ENCODE assay signal across 9 cellular contexts in genomic region chr22:43925433-43926348, GRCh38. TPM values are rescaled to one million over a fixed set of nuclear protein-coding genes. Genes with fewer than 3 reads are reported as not detected.
DNase-seq lines count a peak whose midpoint lies in the region; ATAC-seq, FAIRE-seq and TF ChIP-seq lines count a peak whose summit lies in the region.
"Had no signal": no experiment of that assay in that cellular context is flagged by ENCODE, and none has a peak within 500 bp of the region (broad histone marks: within the 10 kb centered on the region; RNA-seq: fewer than 3 reads in every experiment).

No MANE protein-coding gene starts in this region.

- FAIRE-seq in K562 (lab: Jason Lieb, UNC), result no peak

- H4K20me1 ChIP-seq in K562 (replicated peaks; ENCODE audit: control insufficient read depth, insufficient read depth, low read length), result no peaks in the 10 kb centered on the region

- no peak for TF ChIP-seq POLR2A in K562 (conservative IDR thresholded peaks at IDR 0.05)

- peak; percentile 24 for DNase-seq in Ammon's horn (ENCODE audit: low spot score)
- peak; percentile 37 for DNase-seq in HK-2 (ENCODE audit: unreplicated experiment)
- DNase-seq in K562 (ENCODE audit: extremely low read depth in 1 of 4, low spot score in 3 of 4), result no peak
- no peak for DNase-seq in NCI-H1092 treated with DMSO at 0.1 percent for 48 hours (lab: John Stamatoyannopoulos, UW)
- DNase-seq in NCI-H748 (lab: John Stamatoyannopoulos, UW; ENCODE audit: unreplicated experiment), result no peak
- DNase-seq: activated CD8-positive, alpha-beta memory T cell treated with anti-CD3 and anti-CD28 coated beads, Interleukin-2, amount 50 U/mL, for 48 hours had no signal

- in situ Hi-C loops in K562 (cut with MboI), result no loop called here

- no peak overlapping the region for H3K4me2 ChIP-seq in K562 (ENCODE audit: insufficient read depth, low read length)

- H3K9ac ChIP-seq in K562 (ENCODE audit: insufficient read depth in 1 of 2, low read depth in 2 of 2, low read length in 2 of 2) (no peak overlapping the region), liver (ENCODE audit: low read depth in 1 of 2, low read length in 2 of 2) (peak overlapping the region; percentile 49 to 77)

- H3K9me1 ChIP-seq in K562 (ENCODE audit: control insufficient read depth, insufficient read depth, low read length), result no peaks in the 10 kb centered on the region

- POLR2A ChIA-PET in K562 (lab: Yijun Ruan, JAX), result no interaction called here

- BruUV-seq in K562 (replicated peaks; lab: Mats Ljungman, UMichigan), result no TSS peak

- intact Hi-C loops in K562 (cut with micrococcal nuclease), result no loop called here

- H3K27me3 ChIP-seq in K562 (ENCODE audit: control insufficient read depth in 2 of 2, insufficient read depth in 2 of 2, low read length in 2 of 2) (peaks cover 10 to 23% of the 10 kb centered on the region in 2 experiments; a peak in 4 of 5 replicates), liver (ENCODE audit: control insufficient read depth in 4 of 4, insufficient read depth in 4 of 4, low read length in 3 of 4) (no peaks in the 10 kb centered on the region)

- H3K79me2 ChIP-seq in K562 (ENCODE audit: control insufficient read depth, insufficient read depth, low read length), result no peaks in the 10 kb centered on the region

- no peak for TF ChIP-seq EP300 in K562 (IDR thresholded peaks at IDR 0.05; ENCODE audit: low read length)

- H3K4me3 ChIP-seq in K562 (no peak overlapping the region), liver (ENCODE audit: low read depth in 1 of 3, low read length in 3 of 3) (peak overlapping the region; percentile 46 to 85 (median 77))

- no peak for ATAC-seq in K562
- no peak for ATAC-seq in HG02973 (IDR thresholded peaks at IDR 0.05; ENCODE audit: unreplicated experiment)
- ATAC-seq in HG02885 (IDR thresholded peaks at IDR 0.05; ENCODE audit: poor library complexity, unreplicated experiment), result no peak

- H3K27ac ChIP-seq in K562 (ENCODE audit: extremely low read depth, low read depth, low read length), result no peak overlapping the region
- peak overlapping the region; percentile 94 to 95 for H3K27ac ChIP-seq in liver (ENCODE audit: low read depth in 1 of 2, low read length in 2 of 2)

- 9% methylated on average over 4 of the region's 6 CpGs for WGBS in K562 (ENCODE audit: insufficient coverage, low coverage, missing lambda C conversion rate)
- WGBS in liver, result 21% methylated on average over 6 of the region's 6 CpGs

- no peaks in the 10 kb centered on the region for H3K9me3 ChIP-seq in K562 (replicated peaks; ENCODE audit: control insufficient read depth, insufficient read depth, low read depth, low read length)
- no peaks in the 10 kb centered on the region for H3K9me3 ChIP-seq in liver (ENCODE audit: control insufficient read depth in 4 of 4, low read length in 3 of 4)

- H3K4me1 ChIP-seq in K562 (replicated peaks in 1 of 2; ENCODE audit: control insufficient read depth in 2 of 2, insufficient read depth in 2 of 2, low read length in 2 of 2) (peaks cover 2 to 9% of the 10 kb centered on the region in 2 experiments; a peak in 3 of 5 replicates), liver (ENCODE audit: control insufficient read depth in 4 of 4, insufficient read depth in 4 of 4, low read length in 3 of 4) (peaks cover 11 to 47% (median 42%) of the 10 kb centered on the region in 4 donors)

- no peak for TF ChIP-seq RAD21 in K562 (CRISPR knock-in tag; conservative IDR thresholded peaks at IDR 0.05 in 1 of 2, IDR thresholded peaks at IDR 0.05 in 1 of 2)
- peak; percentile 24 to 40 for TF ChIP-seq RAD21 in liver (IDR thresholded peaks at IDR 0.05)

- H2AFZ ChIP-seq in K562 (ENCODE audit: low read depth, low read length), result no peak overlapping the region

- TF ChIP-seq CTCF in K562 (IDR thresholded peaks at IDR 0.05 in 2 of 3, conservative IDR thresholded peaks at IDR 0.05 in 1 of 3; ENCODE audit: insufficient read depth in 2 of 3, low read depth in 1 of 3, low read length in 3 of 3) (no peak), liver (IDR thresholded peaks at IDR 0.05; ENCODE audit: low read depth, low read length, missing input control) (no peak)

- CTCF ChIA-PET in K562 (lab: Yijun Ruan, JAX; ENCODE audit: low intra/inter-chr PET ratio), result no interaction called here

- H3K36me3 ChIP-seq in K562 (ENCODE audit: control insufficient read depth, insufficient read depth, low read length) (no peaks in the 10 kb centered on the region), liver (ENCODE audit: control insufficient read depth in 4 of 4, insufficient read depth in 3 of 4, low read depth in 1 of 4, low read length in 3 of 4) (peaks cover 0 to 12% (median 9%) of the 10 kb centered on the region in 4 donors)

TF ChIP-seq in K562, 482 proteins besides CTCF, POLR2A, EP300 and RAD21 (continues in another document):
- TF ChIP-seq GATA2 (CRISPR knock-in tag; IDR thresholded peaks at IDR 0.05), result no peak
- TF ChIP-seq NFRKB (IDR thresholded peaks at IDR 0.05; ENCODE audit: low read depth), result no peak
- TF ChIP-seq LCOR (CRISPR knock-in tag; IDR thresholded peaks at IDR 0.05), result no peak

TF ChIP-seq in liver, 16 proteins besides CTCF, POLR2A, EP300 and RAD21 (continues in another document):
- TF ChIP-seq, protein P1, sequence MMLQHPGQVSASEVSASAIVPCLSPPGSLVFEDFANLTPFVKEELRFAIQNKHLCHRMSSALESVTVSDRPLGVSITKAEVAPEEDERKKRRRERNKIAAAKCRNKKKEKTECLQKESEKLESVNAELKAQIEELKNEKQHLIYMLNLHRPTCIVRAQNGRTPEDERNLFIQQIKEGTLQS (IDR thresholded peaks at IDR 0.05), result peak; percentile 26
- peak; percentile 92 for TF ChIP-seq SP1 (IDR thresholded peaks at IDR 0.05)

RNA-seq across cellular contexts. Expression of gene PNPLA3, which starts 2.1 kb away (rescaled TPM):
- total RNA-seq in K562 (2011; cell fraction: chromatin; rRNA removed; ENCODE audit: low replicate concordance), result 3.3 and 5.3 TPM in 2 replicates
- 0.79 and 1.3 TPM in 2 replicates for total RNA-seq in K562 (2011; cell fraction: nucleolus; rRNA removed)
- total RNA-seq in K562 (2011; cell fraction: nucleoplasm; rRNA removed), result 1.5 and 5.2 TPM in 2 replicates
- 0.08 TPM in 1 of 2 replicates, not detected in the other for total RNA-seq in K562 (2014; rRNA removed)
- total RNA-seq in K562 (2014; rRNA removed; fragmentation: Illumina TruSeq; extraction: Trizol), result 0.16 TPM in 1 of 2 replicates, not detected in the other
- not detected in 2 replicates for total RNA-seq in K562 (2015; rRNA removed; fragmentation: Illumina TruSeq; extraction: Trizol)
- total RNA-seq in K562 (2021), result 0.09 and 0.38 TPM in 2 replicates
- 0.20 and 0.87 TPM in 2 replicates for polyA plus RNA-seq in K562 (2011; rRNA removed)
- 0.75 TPM in 1 of 2 replicates, not detected in the other for polyA plus RNA-seq in K562 (2011; cell fraction: cytosol; rRNA removed)
- 1.1 and 3.7 TPM in 2 replicates for polyA plus RNA-seq in K562 (2011; cell fraction: nucleus; rRNA removed)
- 0.10 and 0.25 TPM in 2 replicates for polyA plus RNA-seq in K562 (2012)
- polyA plus RNA-seq in K562 (2014; fragmentation: Illumina TruSeq; extraction: Trizol), result 0.06 and 0.48 TPM in 2 replicates
- polyA plus RNA-seq in K562 (2014; fragmentation: Nextera tagmentation; extraction: Ambion mirVana), result not detected
- not detected in 2 replicates for polyA plus RNA-seq in K562 (2014; rRNA removed)
- polyA minus RNA-seq in K562 (2011; rRNA and poly(A)+ RNA removed), result 0.53 and 0.96 TPM in 2 replicates
- not detected in 2 replicates for polyA minus RNA-seq in K562 (2011; cell fraction: cytosol; rRNA and poly(A)+ RNA removed)
- polyA minus RNA-seq in K562 (2011; cell fraction: nucleus; rRNA and poly(A)+ RNA removed), result 1.2 and 1.6 TPM in 2 replicates
- 10 to 100 TPM; 29.6 to 59.1 TPM for total RNA-seq in liver
- polyA plus RNA-seq in liver, result 10 to 100 TPM; 15.9 to 19.9 TPM

RNA-seq across cellular contexts. Expression of gene SAMM50, which starts 29.6 kb away (rescaled TPM):
- total RNA-seq in K562 (2011; cell fraction: chromatin; rRNA removed; ENCODE audit: low replicate concordance), result 40.1 and 51.7 TPM in 2 replicates
- total RNA-seq in K562 (2011; cell fraction: nucleolus; rRNA removed), result 23.7 and 25.2 TPM in 2 replicates
- 30.8 and 37.3 TPM in 2 replicates for total RNA-seq in K562 (2011; cell fraction: nucleoplasm; rRNA removed)
- 30.6 and 37.6 TPM in 2 replicates for total RNA-seq in K562 (2014; rRNA removed)
- 35.1 and 35.7 TPM in 2 replicates for total RNA-seq in K562 (2014; rRNA removed; fragmentation: Illumina TruSeq; extraction: Trizol)
- total RNA-seq in K562 (2015; rRNA removed; fragmentation: Illumina TruSeq; extraction: Trizol), result 34.8 and 38.3 TPM in 2 replicates
- 46.3 and 46.5 TPM in 2 replicates for total RNA-seq in K562 (2021)
- 35.0 and 38.1 TPM in 2 replicates for polyA plus RNA-seq in K562 (2011; rRNA removed)
- polyA plus RNA-seq in K562 (2011; cell fraction: cytosol; rRNA removed), result 28.0 and 30.0 TPM in 2 replicates
- 24.4 and 30.8 TPM in 2 replicates for polyA plus RNA-seq in K562 (2011; cell fraction: nucleus; rRNA removed)
- 41.2 and 46.0 TPM in 2 replicates for polyA plus RNA-seq in K562 (2012)
- polyA plus RNA-seq in K562 (2014; fragmentation: Illumina TruSeq; extraction: Trizol), result 47.5 and 49.3 TPM in 2 replicates
- polyA plus RNA-seq in K562 (2014; fragmentation: Nextera tagmentation; extraction: Ambion mirVana), result 10 to 100 TPM; 14.6 to 27.2 TPM
- 42.4 and 42.9 TPM in 2 replicates for polyA plus RNA-seq in K562 (2014; rRNA removed)
- 39.2 and 39.4 TPM in 2 replicates for polyA minus RNA-seq in K562 (2011; rRNA and poly(A)+ RNA removed)
- polyA minus RNA-seq in K562 (2011; cell fraction: cytosol; rRNA and poly(A)+ RNA removed), result 16.7 and 18.9 TPM in 2 replicates
- polyA minus RNA-seq in K562 (2011; cell fraction: nucleus; rRNA and poly(A)+ RNA removed), result 10.6 and 19.5 TPM in 2 replicates
- 10 to 100 TPM; 28.4 to 30.1 TPM for total RNA-seq in liver
- polyA plus RNA-seq in liver, result 10 to 100 TPM; 19.2 to 23.6 TPM

RNA-seq across cellular contexts. Expression of gene PNPLA5, which starts 33.9 kb away (rescaled TPM):
- not detected in 2 replicates for total RNA-seq in K562 (2011; cell fraction: chromatin; rRNA removed; ENCODE audit: low replicate concordance)
- total RNA-seq in K562 (2011; cell fraction: nucleolus; rRNA removed), result not detected in 2 replicates
- total RNA-seq in K562 (2011; cell fraction: nucleoplasm; rRNA removed), result not detected in 2 replicates
- total RNA-seq in K562 (2014; rRNA removed), result not detected in 2 replicates
- not detected in 2 replicates for total RNA-seq in K562 (2014; rRNA removed; fragmentation: Illumina TruSeq; extraction: Trizol)
- total RNA-seq in K562 (2015; rRNA removed; fragmentation: Illumina TruSeq; extraction: Trizol), result not detected in 2 replicates
- total RNA-seq in K562 (2021), result not detected in 2 replicates
- polyA plus RNA-seq in K562 (2011; rRNA removed), result not detected in 2 replicates
- not detected in 2 replicates for polyA plus RNA-seq in K562 (2011; cell fraction: cytosol; rRNA removed)
- polyA plus RNA-seq in K562 (2011; cell fraction: nucleus; rRNA removed), result not detected in 2 replicates
- polyA plus RNA-seq in K562 (2012), result not detected in 2 replicates
- not detected in 2 replicates for polyA plus RNA-seq in K562 (2014; fragmentation: Illumina TruSeq; extraction: Trizol)
- polyA plus RNA-seq in K562 (2014; fragmentation: Nextera tagmentation; extraction: Ambion mirVana), result not detected
- not detected in 2 replicates for polyA plus RNA-seq in K562 (2014; rRNA removed)
- not detected in 2 replicates for polyA minus RNA-seq in K562 (2011; rRNA and poly(A)+ RNA removed)
- polyA minus RNA-seq in K562 (2011; cell fraction: cytosol; rRNA and poly(A)+ RNA removed), result not detected in 2 replicates
- polyA minus RNA-seq in K562 (2011; cell fraction: nucleus; rRNA and poly(A)+ RNA removed), result not detected in 2 replicates
- total RNA-seq in liver, result not detected
- not detected for polyA plus RNA-seq in liver

Comparison
In these comparisons a context has a peak if more than half of its experiments do, and no peak if none do; other contexts are left out.
1. DNase-seq: peak in Ammon's horn (single experiment) and HK-2 (single experiment); none in K562 (0 of 4), NCI-H1092 treated with DMSO at 0.1 percent for 48 hours (single experiment) and NCI-H748 (single experiment).
2. H3K9ac ChIP-seq: peak in liver (2 of 2); none in K562 (0 of 2).
3. RNA of gene PNPLA3, which starts 2.1 kb away (total RNA-seq): 29.6 to 59.1 TPM in liver; 0.08 to 5.3 TPM in K562; every median in the first group is over 4 times any median in the second.